8 cellular contexts compared by ENCODE assay signal in the genomic region with DNA sequence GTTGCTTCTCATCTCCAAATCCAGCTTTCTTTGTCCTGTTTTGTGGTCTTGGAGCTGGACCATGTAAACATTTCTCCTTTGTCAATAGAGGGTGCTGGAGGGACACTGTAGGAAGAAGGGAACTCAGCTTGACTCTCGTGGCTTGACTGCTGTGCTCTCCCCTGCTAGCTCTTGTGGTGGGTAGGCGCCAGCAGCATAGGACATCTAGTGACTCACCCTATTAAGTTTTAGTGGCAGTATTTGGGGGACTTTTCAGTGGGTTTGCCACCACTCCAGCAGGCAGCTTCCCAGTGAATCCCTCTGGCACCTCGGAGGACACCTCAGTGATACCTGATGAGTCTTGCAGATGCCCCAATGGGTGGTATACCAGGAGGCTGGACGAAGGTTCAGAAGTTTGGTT.
DNase-seq lines count a peak whose midpoint lies in the region; ATAC-seq and TF ChIP-seq lines count a peak whose summit lies in the region.

No MANE protein-coding gene starts in this region.

- H3K27ac ChIP-seq in mesenchymal stem cell (ENCODE audit: low read length, poor library complexity, severe bottlenecking), result no peak overlapping the region

- peak; percentile 70 for TF ChIP-seq CTCF in chondrocyte (IDR thresholded peaks at IDR 0.05)

- no peaks in the 10 kb centered on the region for H3K27me3 ChIP-seq in mesenchymal stem cell (ENCODE audit: control insufficient read depth in 1 of 2, insufficient read depth in 1 of 2, low read length in 2 of 2)

- H3K4me1 Mint-ChIP-seq in activated naive CD4-positive, alpha-beta T cell treated with anti-CD3 and anti-CD28 coated beads, Interleukin-2, amount 10 ng/mL, durations not matched to agents 7 days and 5 days, result peaks cover 22% of the 10 kb centered on the region
- H3K4me1 Mint-ChIP-seq in chondrocyte (ENCODE audit: low read depth), result no peaks in the 10 kb centered on the region

- H3K36me3 Mint-ChIP-seq in activated naive CD4-positive, alpha-beta T cell treated with anti-CD3 and anti-CD28 coated beads, Interleukin-2, amount 10 ng/mL, durations not matched to agents 7 days and 5 days, result no peaks in the 10 kb centered on the region
- H3K36me3 Mint-ChIP-seq in chondrocyte (ENCODE audit: low read depth), result peaks cover 1% of the 10 kb centered on the region

- H3K4me1 ChIP-seq in mesenchymal stem cell (ENCODE audit: control insufficient read depth, insufficient read depth, low read depth, low read length), result no peaks in the 10 kb centered on the region

- no peak overlapping the region for H3K14ac ChIP-seq in mesenchymal stem cell (ENCODE audit: low read length in 2 of 2)

- no peak overlapping the region for H3K18ac ChIP-seq in mesenchymal stem cell (ENCODE audit: low read depth in 1 of 2, low read length in 2 of 2)

- DNase-seq in activated naive CD4-positive, alpha-beta T cell treated with anti-CD3 and anti-CD28 coated beads, Interleukin-2, amount 10 ng/mL, durations not matched to agents 7 days and 5 days, result peak; percentile 38
- no peak for DNase-seq in activated naive CD4-positive, alpha-beta T cell (lab: John Stamatoyannopoulos, UW)
- peak; percentile 7 for DNase-seq in NCI-H526 treated with DMSO at 0.1 percent for 48 hours (lab: John Stamatoyannopoulos, UW)
- no peak for DNase-seq in chondrocyte (ENCODE audit: low spot score)
- DNase-seq in mesenchymal stem cell, result peak; percentile 75
- no peak for DNase-seq in CD1c-positive myeloid dendritic cell (ENCODE audit: extremely low spot score)
- DNase-seq in cerebellar nuclear complex (lab: John Stamatoyannopoulos, UW), result no peak

- H3K36me3 ChIP-seq in mesenchymal stem cell (ENCODE audit: control insufficient read depth in 1 of 2, insufficient read depth in 2 of 2, low read depth in 1 of 2, low read length in 2 of 2), result no peaks in the 10 kb centered on the region

- no peak overlapping the region for H2AFZ ChIP-seq in mesenchymal stem cell (ENCODE audit: low read depth, low read length)

- H2AK5ac ChIP-seq in mesenchymal stem cell (ENCODE audit: low read length, severe bottlenecking), result no peak overlapping the region

- no peak overlapping the region for H3K4me2 ChIP-seq in mesenchymal stem cell (ENCODE audit: low read length, poor library complexity, severe bottlenecking)

- no peak for ATAC-seq in GM18861 (IDR thresholded peaks at IDR 0.05; ENCODE audit: unreplicated experiment)

- no peak overlapping the region for H4K91ac ChIP-seq in mesenchymal stem cell (ENCODE audit: low read length)

- H2BK120ac ChIP-seq in mesenchymal stem cell (ENCODE audit: low read depth, low read length), result no peak overlapping the region

- CTCF ChIA-PET in activated naive CD4-positive, alpha-beta T cell treated with anti-CD3 and anti-CD28 coated beads, Interleukin-2, amount 10 ng/mL, durations not matched to agents 7 days and 5 days (lab: Charles Lee), result interaction anchor here (0.8 to 8.8 kb wide), 16 partner anchors 27 to 340 kb away, joined by 3 to 149 read pairs (median 3); a partner anchor contains a TSS

- peak overlapping the region; percentile 19 for H4K8ac ChIP-seq in mesenchymal stem cell (ENCODE audit: low read length)

- no peak overlapping the region for H2BK5ac ChIP-seq in mesenchymal stem cell (ENCODE audit: low read depth, low read length, poor library complexity, severe bottlenecking)

- no peak overlapping the region for H3K4me3 ChIP-seq in mesenchymal stem cell (ENCODE audit: insufficient read depth in 1 of 2, low read depth in 1 of 2, low read length in 2 of 2)

- H3K9me3 ChIP-seq in mesenchymal stem cell (ENCODE audit: control insufficient read depth, low read length), result no peaks in the 10 kb centered on the region

- no peak overlapping the region for H3K4me3 Mint-ChIP-seq in activated naive CD4-positive, alpha-beta T cell treated with anti-CD3 and anti-CD28 coated beads, Interleukin-2, amount 10 ng/mL, durations not matched to agents 7 days and 5 days
- H3K4me3 Mint-ChIP-seq in chondrocyte (ENCODE audit: unreplicated experiment), result no peak overlapping the region

- no peak overlapping the region for H3K27ac Mint-ChIP-seq in activated naive CD4-positive, alpha-beta T cell treated with anti-CD3 and anti-CD28 coated beads, Interleukin-2, amount 10 ng/mL, durations not matched to agents 7 days and 5 days
- no peak overlapping the region for H3K27ac Mint-ChIP-seq in chondrocyte (ENCODE audit: unreplicated experiment)

- peak overlapping the region; percentile 48 for H3K9ac ChIP-seq in mesenchymal stem cell (ENCODE audit: low read length)

- WGBS in mesenchymal stem cell, result 62% methylated on average over 4 of the region's 4 CpGs

- H3K79me1 ChIP-seq in mesenchymal stem cell (replicated peaks; ENCODE audit: low read length, poor library complexity, severe bottlenecking), result no peaks in the 10 kb centered on the region

- no peak overlapping the region for H3K23ac ChIP-seq in mesenchymal stem cell (ENCODE audit: low read length in 2 of 2)

- no peak overlapping the region for H2BK12ac ChIP-seq in mesenchymal stem cell (ENCODE audit: low read length in 2 of 2)

- H2BK15ac ChIP-seq in mesenchymal stem cell (ENCODE audit: low read depth, poor library complexity, severe bottlenecking), result no peak overlapping the region

- no peak overlapping the region for H3K4ac ChIP-seq in mesenchymal stem cell (ENCODE audit: low read depth in 1 of 2, low read length in 2 of 2)

- H3K27me3 Mint-ChIP-seq in activated naive CD4-positive, alpha-beta T cell treated with anti-CD3 and anti-CD28 coated beads, Interleukin-2, amount 10 ng/mL, durations not matched to agents 7 days and 5 days, result peaks cover 41% of the 10 kb centered on the region
- no peaks in the 10 kb centered on the region for H3K27me3 Mint-ChIP-seq in chondrocyte (ENCODE audit: low read depth)

- no peaks in the 10 kb centered on the region for H3K9me3 Mint-ChIP-seq in activated naive CD4-positive, alpha-beta T cell treated with anti-CD3 and anti-CD28 coated beads, Interleukin-2, amount 10 ng/mL, durations not matched to agents 7 days and 5 days
- no peaks in the 10 kb centered on the region for H3K9me3 Mint-ChIP-seq in chondrocyte (ENCODE audit: low read depth)

Comparison
In these comparisons a context has a peak if more than half of its experiments do, and no peak if none do; other contexts are left out.
1. DNase-seq: peak in activated naive CD4-positive, alpha-beta T cell treated with anti-CD3 and anti-CD28 coated beads, Interleukin-2, amount 10 ng/mL, durations not matched to agents 7 days and 5 days (single experiment), NCI-H526 treated with DMSO at 0.1 percent for 48 hours (single experiment) and mesenchymal stem cell (single experiment); none in activated naive CD4-positive, alpha-beta T cell (0 of 4), chondrocyte (single experiment), CD1c-positive myeloid dendritic cell (single experiment) and cerebellar nuclear complex (0 of 2).